ENCODE assay signal across 1 cellular context in the genomic region with DNA sequence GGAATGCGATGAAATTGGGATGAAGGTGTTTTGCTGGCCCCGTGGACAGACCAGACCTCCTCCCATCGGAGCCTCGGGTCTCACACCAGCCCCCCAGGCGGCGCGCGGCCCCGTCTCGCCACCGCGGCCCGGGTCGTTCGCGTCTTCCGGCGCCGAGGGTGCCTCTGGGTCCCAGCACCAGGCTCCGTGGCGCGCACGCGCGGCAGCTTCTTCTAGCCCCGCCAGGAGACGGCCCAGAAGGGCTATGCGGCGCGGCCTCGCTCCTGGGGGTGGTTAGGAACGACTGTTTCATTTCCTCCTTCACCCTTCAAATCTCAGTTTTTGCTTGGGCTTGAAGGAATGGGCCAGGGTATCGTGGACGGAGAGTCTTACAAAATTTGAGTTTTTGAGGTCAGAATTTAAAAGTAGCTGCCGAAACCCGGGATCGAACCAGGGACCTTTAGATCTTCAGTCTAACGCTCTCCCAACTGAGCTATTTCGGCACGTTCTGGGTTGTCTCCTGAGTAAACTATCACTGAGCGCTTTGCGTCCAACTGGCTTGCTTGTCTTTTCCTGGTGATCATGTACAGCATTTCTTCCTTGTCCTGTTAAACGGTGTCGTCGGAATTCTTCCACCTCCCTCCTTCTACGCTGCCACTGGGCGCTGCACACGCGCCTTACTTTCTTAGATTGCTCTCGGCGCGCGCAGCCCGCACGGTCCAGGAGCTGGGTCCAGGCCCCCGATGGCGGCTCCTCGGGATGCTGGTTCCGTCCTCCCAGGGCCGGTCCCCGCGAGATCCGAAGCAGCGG.
TF ChIP-seq lines count a peak whose summit lies in the region.

No MANE protein-coding gene starts in this region.

TF ChIP-seq in HepG2, 621 proteins besides CTCF, POLR2A, EP300 and RAD21 (continued from another document and continues in another):
- TF ChIP-seq, protein P1, sequence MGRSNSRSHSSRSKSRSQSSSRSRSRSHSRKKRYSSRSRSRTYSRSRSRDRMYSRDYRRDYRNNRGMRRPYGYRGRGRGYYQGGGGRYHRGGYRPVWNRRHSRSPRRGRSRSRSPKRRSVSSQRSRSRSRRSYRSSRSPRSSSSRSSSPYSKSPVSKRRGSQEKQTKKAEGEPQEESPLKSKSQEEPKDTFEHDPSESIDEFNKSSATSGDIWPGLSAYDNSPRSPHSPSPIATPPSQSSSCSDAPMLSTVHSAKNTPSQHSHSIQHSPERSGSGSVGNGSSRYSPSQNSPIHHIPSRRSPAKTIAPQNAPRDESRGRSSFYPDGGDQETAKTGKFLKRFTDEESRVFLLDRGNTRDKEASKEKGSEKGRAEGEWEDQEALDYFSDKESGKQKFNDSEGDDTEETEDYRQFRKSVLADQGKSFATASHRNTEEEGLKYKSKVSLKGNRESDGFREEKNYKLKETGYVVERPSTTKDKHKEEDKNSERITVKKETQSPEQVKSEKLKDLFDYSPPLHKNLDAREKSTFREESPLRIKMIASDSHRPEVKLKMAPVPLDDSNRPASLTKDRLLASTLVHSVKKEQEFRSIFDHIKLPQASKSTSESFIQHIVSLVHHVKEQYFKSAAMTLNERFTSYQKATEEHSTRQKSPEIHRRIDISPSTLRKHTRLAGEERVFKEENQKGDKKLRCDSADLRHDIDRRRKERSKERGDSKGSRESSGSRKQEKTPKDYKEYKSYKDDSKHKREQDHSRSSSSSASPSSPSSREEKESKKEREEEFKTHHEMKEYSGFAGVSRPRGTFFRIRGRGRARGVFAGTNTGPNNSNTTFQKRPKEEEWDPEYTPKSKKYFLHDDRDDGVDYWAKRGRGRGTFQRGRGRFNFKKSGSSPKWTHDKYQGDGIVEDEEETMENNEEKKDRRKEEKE (IDR thresholded peaks at IDR 0.05) = no peak
- TF ChIP-seq MEF2D (CRISPR knock-in tag; IDR thresholded peaks at IDR 0.05) (no peak), KMT2A (CRISPR knock-in tag; IDR thresholded peaks at IDR 0.05) (no peak; the same call in 1 of the 2 replicates), NFRKB (IDR thresholded peaks at IDR 0.05) (no peak), ZNF441 (CRISPR knock-in tag; IDR thresholded peaks at IDR 0.05; ENCODE audit: borderline replicate concordance) (no peak), ZFP82 (CRISPR knock-in tag; IDR thresholded peaks at IDR 0.05; ENCODE audit: borderline replicate concordance) (peak; percentile 72; the same call in 1 of the 2 replicates), ZNF724P (CRISPR knock-in tag; IDR thresholded peaks at IDR 0.05; ENCODE audit: borderline replicate concordance) (no peak), ZNF124 (CRISPR knock-in tag; IDR thresholded peaks at IDR 0.05) (no peak; the same call in 1 of the 2 replicates), YEATS2 (CRISPR knock-in tag; IDR thresholded peaks at IDR 0.05; ENCODE audit: borderline replicate concordance) (peak; percentile 48; the same call in 1 of the 2 replicates), NFIC (IDR thresholded peaks at IDR 0.05; ENCODE audit: low read length) (peak; percentile 59; the same call in 1 of the 2 replicates), ZNF589 (CRISPR knock-in tag; conservative IDR thresholded peaks at IDR 0.05) (no peak), PAWR (CRISPR knock-in tag; IDR thresholded peaks at IDR 0.05; ENCODE audit: borderline replicate concordance) (no peak), ZNF660 (CRISPR knock-in tag; IDR thresholded peaks at IDR 0.05; ENCODE audit: borderline replicate concordance, low read depth) (no peak), ISL2 (CRISPR knock-in tag; IDR thresholded peaks at IDR 0.05) (no peak; the same call in 1 of the 2 replicates), ZNF207 (IDR thresholded peaks at IDR 0.05; ENCODE audit: borderline replicate concordance) (no peak), MTF1 (CRISPR knock-in tag; IDR thresholded peaks at IDR 0.05) (peak; percentile 32; the same call in 1 of the 2 replicates), MED1 (CRISPR knock-in tag; IDR thresholded peaks at IDR 0.05) (peak; percentile 37; the same call in 1 of the 2 replicates), SNAPC2 (CRISPR knock-in tag; IDR thresholded peaks at IDR 0.05) (peak; percentile 96; the same call in 1 of the 2 replicates), ZNF7 (CRISPR knock-in tag; IDR thresholded peaks at IDR 0.05) (no peak), ZBTB14 (CRISPR knock-in tag; IDR thresholded peaks at IDR 0.05) (peak; percentile 83), DZIP1 (CRISPR knock-in tag; IDR thresholded peaks at IDR 0.05) (no peak), ZNF496 (CRISPR knock-in tag; IDR thresholded peaks at IDR 0.05; ENCODE audit: insufficient replicate concordance) (no peak), GLI4 (CRISPR knock-in tag; IDR thresholded peaks at IDR 0.05; ENCODE audit: borderline replicate concordance) (peak; percentile 53; the same call in 1 of the 2 replicates), HOXD1 (CRISPR knock-in tag; IDR thresholded peaks at IDR 0.05) (no peak), ZFP1 (CRISPR knock-in tag; IDR thresholded peaks at IDR 0.05) (no peak; the same call in 1 of the 2 replicates), ZNF331 (CRISPR knock-in tag; IDR thresholded peaks at IDR 0.05) (0 out of 2 replicates have a peak, but pooled peaks have one; percentile 11), RBM39 (IDR thresholded peaks at IDR 0.05; ENCODE audit: low read depth, low read length, poor library complexity, severe bottlenecking) (no peak), TGIF2 (CRISPR knock-in tag; IDR thresholded peaks at IDR 0.05) (peak; percentile 71), CEBPG (CRISPR knock-in tag; IDR thresholded peaks at IDR 0.05) (no peak), JUNB (CRISPR knock-in tag; IDR thresholded peaks at IDR 0.05; ENCODE audit: borderline replicate concordance) (no peak), SUZ12 (IDR thresholded peaks at IDR 0.05; ENCODE audit: low read depth, low read length) (no peak), THAP11 (CRISPR knock-in tag; IDR thresholded peaks at IDR 0.05) (peak; percentile 40; the same call in 1 of the 2 replicates), ZNF737 (CRISPR knock-in tag; IDR thresholded peaks at IDR 0.05; ENCODE audit: borderline replicate concordance) (no peak), ETV5 (CRISPR knock-in tag; IDR thresholded peaks at IDR 0.05; ENCODE audit: borderline replicate concordance) (peak; percentile 53; the same call in 1 of the 2 replicates), TBP (CRISPR knock-in tag; IDR thresholded peaks at IDR 0.05) (0 out of 2 replicates have a peak, but pooled peaks have one; percentile 21), HCFC1 (IDR thresholded peaks at IDR 0.05; ENCODE audit: low read depth, low read length) (no peak), HOXA5 (CRISPR knock-in tag; IDR thresholded peaks at IDR 0.05) (peak; percentile 53; the same call in 1 of the 2 replicates), ZNF180 (CRISPR knock-in tag; IDR thresholded peaks at IDR 0.05; ENCODE audit: borderline replicate concordance, low read depth) (no peak), REL (CRISPR knock-in tag; conservative IDR thresholded peaks at IDR 0.05) (no peak)
- TF ChIP-seq, protein P2, sequence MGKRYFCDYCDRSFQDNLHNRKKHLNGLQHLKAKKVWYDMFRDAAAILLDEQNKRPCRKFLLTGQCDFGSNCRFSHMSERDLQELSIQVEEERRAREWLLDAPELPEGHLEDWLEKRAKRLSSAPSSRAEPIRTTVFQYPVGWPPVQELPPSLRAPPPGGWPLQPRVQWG (CRISPR knock-in tag; IDR thresholded peaks at IDR 0.05; ENCODE audit: borderline replicate concordance, low read depth) = no peak
- TF ChIP-seq, protein P3, sequence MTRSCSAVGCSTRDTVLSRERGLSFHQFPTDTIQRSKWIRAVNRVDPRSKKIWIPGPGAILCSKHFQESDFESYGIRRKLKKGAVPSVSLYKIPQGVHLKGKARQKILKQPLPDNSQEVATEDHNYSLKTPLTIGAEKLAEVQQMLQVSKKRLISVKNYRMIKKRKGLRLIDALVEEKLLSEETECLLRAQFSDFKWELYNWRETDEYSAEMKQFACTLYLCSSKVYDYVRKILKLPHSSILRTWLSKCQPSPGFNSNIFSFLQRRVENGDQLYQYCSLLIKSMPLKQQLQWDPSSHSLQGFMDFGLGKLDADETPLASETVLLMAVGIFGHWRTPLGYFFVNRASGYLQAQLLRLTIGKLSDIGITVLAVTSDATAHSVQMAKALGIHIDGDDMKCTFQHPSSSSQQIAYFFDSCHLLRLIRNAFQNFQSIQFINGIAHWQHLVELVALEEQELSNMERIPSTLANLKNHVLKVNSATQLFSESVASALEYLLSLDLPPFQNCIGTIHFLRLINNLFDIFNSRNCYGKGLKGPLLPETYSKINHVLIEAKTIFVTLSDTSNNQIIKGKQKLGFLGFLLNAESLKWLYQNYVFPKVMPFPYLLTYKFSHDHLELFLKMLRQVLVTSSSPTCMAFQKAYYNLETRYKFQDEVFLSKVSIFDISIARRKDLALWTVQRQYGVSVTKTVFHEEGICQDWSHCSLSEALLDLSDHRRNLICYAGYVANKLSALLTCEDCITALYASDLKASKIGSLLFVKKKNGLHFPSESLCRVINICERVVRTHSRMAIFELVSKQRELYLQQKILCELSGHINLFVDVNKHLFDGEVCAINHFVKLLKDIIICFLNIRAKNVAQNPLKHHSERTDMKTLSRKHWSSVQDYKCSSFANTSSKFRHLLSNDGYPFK (CRISPR knock-in tag; IDR thresholded peaks at IDR 0.05; ENCODE audit: borderline replicate concordance) = no peak; the same call in 1 of the 2 replicates
- TF ChIP-seq, protein P4, sequence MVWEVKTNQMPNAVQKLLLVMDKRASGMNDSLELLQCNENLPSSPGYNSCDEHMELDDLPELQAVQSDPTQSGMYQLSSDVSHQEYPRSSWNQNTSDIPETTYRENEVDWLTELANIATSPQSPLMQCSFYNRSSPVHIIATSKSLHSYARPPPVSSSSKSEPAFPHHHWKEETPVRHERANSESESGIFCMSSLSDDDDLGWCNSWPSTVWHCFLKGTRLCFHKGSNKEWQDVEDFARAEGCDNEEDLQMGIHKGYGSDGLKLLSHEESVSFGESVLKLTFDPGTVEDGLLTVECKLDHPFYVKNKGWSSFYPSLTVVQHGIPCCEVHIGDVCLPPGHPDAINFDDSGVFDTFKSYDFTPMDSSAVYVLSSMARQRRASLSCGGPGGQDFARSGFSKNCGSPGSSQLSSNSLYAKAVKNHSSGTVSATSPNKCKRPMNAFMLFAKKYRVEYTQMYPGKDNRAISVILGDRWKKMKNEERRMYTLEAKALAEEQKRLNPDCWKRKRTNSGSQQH (CRISPR knock-in tag; IDR thresholded peaks at IDR 0.05; ENCODE audit: low read depth) = no peak
- TF ChIP-seq, protein P5, sequence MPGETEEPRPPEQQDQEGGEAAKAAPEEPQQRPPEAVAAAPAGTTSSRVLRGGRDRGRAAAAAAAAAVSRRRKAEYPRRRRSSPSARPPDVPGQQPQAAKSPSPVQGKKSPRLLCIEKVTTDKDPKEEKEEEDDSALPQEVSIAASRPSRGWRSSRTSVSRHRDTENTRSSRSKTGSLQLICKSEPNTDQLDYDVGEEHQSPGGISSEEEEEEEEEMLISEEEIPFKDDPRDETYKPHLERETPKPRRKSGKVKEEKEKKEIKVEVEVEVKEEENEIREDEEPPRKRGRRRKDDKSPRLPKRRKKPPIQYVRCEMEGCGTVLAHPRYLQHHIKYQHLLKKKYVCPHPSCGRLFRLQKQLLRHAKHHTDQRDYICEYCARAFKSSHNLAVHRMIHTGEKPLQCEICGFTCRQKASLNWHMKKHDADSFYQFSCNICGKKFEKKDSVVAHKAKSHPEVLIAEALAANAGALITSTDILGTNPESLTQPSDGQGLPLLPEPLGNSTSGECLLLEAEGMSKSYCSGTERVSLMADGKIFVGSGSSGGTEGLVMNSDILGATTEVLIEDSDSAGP (CRISPR knock-in tag; IDR thresholded peaks at IDR 0.05; ENCODE audit: borderline replicate concordance) = peak; percentile 74; the same call in 1 of the 2 replicates
- TF ChIP-seq, protein P6, sequence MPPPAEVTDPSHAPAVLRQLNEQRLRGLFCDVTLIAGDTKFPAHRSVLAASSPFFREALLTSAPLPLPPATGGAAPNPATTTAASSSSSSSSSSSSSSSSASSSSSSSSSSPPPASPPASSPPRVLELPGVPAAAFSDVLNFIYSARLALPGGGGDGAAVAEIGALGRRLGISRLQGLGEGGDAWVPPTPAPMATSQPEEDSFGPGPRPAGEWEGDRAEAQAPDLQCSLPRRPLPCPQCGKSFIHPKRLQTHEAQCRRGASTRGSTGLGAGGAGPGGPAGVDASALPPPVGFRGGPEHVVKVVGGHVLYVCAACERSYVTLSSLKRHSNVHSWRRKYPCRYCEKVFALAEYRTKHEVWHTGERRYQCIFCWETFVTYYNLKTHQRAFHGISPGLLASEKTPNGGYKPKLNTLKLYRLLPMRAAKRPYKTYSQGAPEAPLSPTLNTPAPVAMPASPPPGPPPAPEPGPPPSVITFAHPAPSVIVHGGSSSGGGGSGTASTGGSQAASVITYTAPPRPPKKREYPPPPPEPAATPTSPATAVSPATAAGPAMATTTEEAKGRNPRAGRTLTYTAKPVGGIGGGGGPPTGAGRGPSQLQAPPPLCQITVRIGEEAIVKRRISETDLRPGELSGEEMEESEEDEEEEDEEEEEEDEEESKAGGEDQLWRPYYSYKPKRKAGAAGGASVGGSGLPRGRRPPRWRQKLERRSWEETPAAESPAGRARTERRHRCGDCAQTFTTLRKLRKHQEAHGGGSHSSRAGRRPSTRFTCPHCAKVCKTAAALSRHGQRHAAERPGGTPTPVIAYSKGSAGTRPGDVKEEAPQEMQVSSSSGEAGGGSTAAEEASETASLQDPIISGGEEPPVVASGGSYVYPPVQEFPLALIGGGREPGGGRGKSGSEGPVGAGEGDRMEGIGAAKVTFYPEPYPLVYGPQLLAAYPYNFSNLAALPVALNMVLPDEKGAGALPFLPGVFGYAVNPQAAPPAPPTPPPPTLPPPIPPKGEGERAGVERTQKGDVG (CRISPR knock-in tag; IDR thresholded peaks at IDR 0.05; ENCODE audit: borderline replicate concordance) = no peak
